Comparison of ENCODE assay signal across 23 cellular contexts in the genomic region with DNA sequence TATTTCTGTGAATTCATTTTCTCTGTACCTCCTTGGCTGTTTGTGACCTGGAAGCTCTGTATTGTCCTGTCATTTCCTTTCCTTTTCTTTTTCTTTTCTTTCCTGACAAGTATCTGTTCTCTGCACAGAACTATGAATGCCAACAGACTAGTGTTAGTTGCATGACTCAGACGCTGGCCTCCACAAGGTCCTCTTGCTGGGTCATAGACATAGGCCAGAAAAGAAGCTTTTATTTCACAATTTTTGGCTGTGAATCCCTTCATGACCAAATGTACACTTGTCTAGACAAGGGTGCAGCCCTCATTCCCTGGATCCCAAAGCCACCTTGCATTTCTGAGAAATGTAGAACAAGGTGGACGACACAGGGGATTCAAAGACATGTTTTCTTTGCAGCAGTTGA.
DNase-seq lines count a peak whose midpoint lies in the region; ATAC-seq and TF ChIP-seq lines count a peak whose summit lies in the region.
"Had no signal": no experiment of that assay in that cellular context is flagged by ENCODE, and none has a peak within 500 bp of the region (broad histone marks: within the 10 kb centered on the region; RNA-seq: fewer than 3 reads in every experiment).

No MANE protein-coding gene starts in this region.

- H3K27ac Mint-ChIP-seq in MCF 10A (ENCODE audit: low read depth, unreplicated experiment) (no peak overlapping the region), T-helper 17 cell (no peak overlapping the region)
- H3K27ac Mint-ChIP-seq in activated CD4-positive, alpha-beta memory T cell treated with anti-CD3 and anti-CD28 coated beads for 36 hours, result no peak overlapping the region
- H3K27ac Mint-ChIP-seq: activated naive CD8-positive, alpha-beta T cell; progenitor cell of endocrine pancreas had no signal

- no peaks in the 10 kb centered on the region for H3K9me3 ChIP-seq in breast epithelium
- H3K9me3 ChIP-seq in heart right ventricle, result no peaks in the 10 kb centered on the region
- no peaks in the 10 kb centered on the region for H3K9me3 ChIP-seq in T-helper 17 cell (ENCODE audit: control insufficient read depth, low read length, poor library complexity, severe bottlenecking)
- H3K9me3 ChIP-seq: BLaER1, upper lobe of left lung had no signal

- H3K4me3 ChIP-seq in breast epithelium (no peak overlapping the region), cardiac fibroblast (replicated peaks in 1 of 2; ENCODE audit: low read depth in 2 of 2, low read length in 2 of 2) (no peak overlapping the region), heart right ventricle (no peak overlapping the region)
- H3K4me3 ChIP-seq: BLaER1, cardiac muscle cell, dorsolateral prefrontal cortex, smooth muscle cell, upper lobe of left lung had no signal

- H3K9me3 Mint-ChIP-seq in MCF 10A (ENCODE audit: unreplicated experiment), result no peaks in the 10 kb centered on the region
- H3K9me3 Mint-ChIP-seq in activated CD4-positive, alpha-beta memory T cell treated with anti-CD3 and anti-CD28 coated beads for 36 hours, result no peaks in the 10 kb centered on the region
- H3K9me3 Mint-ChIP-seq: neural crest cell had no signal

- TF ChIP-seq POLR2A in breast epithelium (IDR thresholded peaks at IDR 0.05), result no peak

- no TSS peak for BruUV-seq in MCF 10A (replicated peaks; lab: Mats Ljungman, UMichigan)

- POLR2A ChIA-PET in MCF 10A (lab: Yijun Ruan, JAX), result interaction anchor here (0.5 to 1.1 kb wide), 4 partner anchors 11 to 1655 kb away, joined by 3 read pairs; no protein-coding TSS in a partner anchor
- POLR2A ChIA-PET in activated CD4-positive, alpha-beta memory T cell treated with anti-CD3 and anti-CD28 coated beads for 36 hours (lab: Charles Lee), result no interaction called here

- no peaks in the 10 kb centered on the region for H3K27me3 ChIP-seq in breast epithelium
- H3K27me3 ChIP-seq in heart right ventricle, result no peaks in the 10 kb centered on the region
- H3K27me3 ChIP-seq: BLaER1, cardiac muscle cell, dorsolateral prefrontal cortex, upper lobe of left lung had no signal

- H3K27me3 Mint-ChIP-seq in MCF 10A (ENCODE audit: insufficient read depth, unreplicated experiment), result no peaks in the 10 kb centered on the region
- H3K27me3 Mint-ChIP-seq in activated CD4-positive, alpha-beta memory T cell treated with anti-CD3 and anti-CD28 coated beads for 36 hours, result no peaks in the 10 kb centered on the region
- H3K27me3 Mint-ChIP-seq in T-helper 17 cell, result peaks cover 31% of the 10 kb centered on the region
- H3K27me3 Mint-ChIP-seq: activated naive CD8-positive, alpha-beta T cell; progenitor cell of endocrine pancreas had no signal

- intact Hi-C loops in MCF 10A (cut with micrococcal nuclease) (no loop called here), breast epithelium (cut with DNase I; ENCODE audit: low total_unique reads) (no loop called here), heart right ventricle (cut with DNase I) (no loop called here)
- intact Hi-C loops in activated CD4-positive, alpha-beta memory T cell treated with anti-CD3 and anti-CD28 coated beads for 36 hours (cut with micrococcal nuclease), result no loop called here

- H3K27ac ChIP-seq in breast epithelium (no peak overlapping the region), heart right ventricle (no peak overlapping the region)
- H3K27ac ChIP-seq: BLaER1, cardiac muscle cell, dorsolateral prefrontal cortex, HL-60, upper lobe of left lung had no signal

- WGBS in heart right ventricle, 2 donors, result 63 to 71% methylated on average over 2 of the region's 2 CpGs

- TF ChIP-seq CTCF in MCF 10A (IDR thresholded peaks at IDR 0.05; ENCODE audit: unreplicated experiment) (no peak), breast epithelium (IDR thresholded peaks at IDR 0.05) (no peak), cardiac fibroblast (IDR thresholded peaks at IDR 0.05; ENCODE audit: low read depth, low read length) (no peak), heart right ventricle (IDR thresholded peaks at IDR 0.05) (no peak)

- DNase-seq in MCF 10A (ENCODE audit: unreplicated experiment) (peak; percentile 73), breast epithelium (ENCODE audit: low spot score in 2 of 2) (no peak), cardiac fibroblast (ENCODE audit: low read depth in 2 of 2) (peak; percentile 11 to 17), heart right ventricle (peak in 1 of 2 donors; percentile 14), SK-N-DZ (ENCODE audit: low spot score) (no peak), T-helper 17 cell (no peak), cerebellum (ENCODE audit: low spot score) (no peak)
- DNase-seq in activated CD4-positive, alpha-beta memory T cell treated with anti-CD3 and anti-CD28 coated beads for 36 hours, result no peak
- DNase-seq: 8988T; activated T-cell treated with anti-CD3 and anti-CD28 coated beads, Interleukin-2, amount 50 U/mL, for 48 hours; dorsolateral prefrontal cortex; glutamatergic neuron; NCI-H1436 treated with DMSO at 0.1 percent for 48 hours; NCI-H526 treated with DMSO at 0.1 percent for 48 hours; stimulated activated CD4-positive, alpha-beta T cell treated with anti-CD3 and anti-CD28 coated beads, Interleukin-4, amount 100 ng/mL, for 24 hours; upper lobe of left lung had no signal

- ATAC-seq in heart right ventricle, result peak in 5 of 8 donors; percentile 28 to 73 (median 53)
- ATAC-seq in T-helper 17 cell, result no peak

- CTCF ChIA-PET in MCF 10A (lab: Yijun Ruan, JAX), result interaction anchor here (0.6 to 1.8 kb wide), 2 partner anchors 11 to 29 kb away, joined by 3 read pairs; no protein-coding TSS in a partner anchor
- CTCF ChIA-PET in activated CD4-positive, alpha-beta memory T cell treated with anti-CD3 and anti-CD28 coated beads for 36 hours (lab: Charles Lee), result no interaction called here

- no peaks in the 10 kb centered on the region for H3K4me1 ChIP-seq in breast epithelium
- no peaks in the 10 kb centered on the region for H3K4me1 ChIP-seq in heart right ventricle
- H3K4me1 ChIP-seq: BLaER1, upper lobe of left lung had no signal

- H3K4me1 Mint-ChIP-seq in MCF 10A (ENCODE audit: insufficient read depth, unreplicated experiment) (peaks cover 6% of the 10 kb centered on the region), T-helper 17 cell (no peaks in the 10 kb centered on the region)
- H3K4me1 Mint-ChIP-seq in activated CD4-positive, alpha-beta memory T cell treated with anti-CD3 and anti-CD28 coated beads for 36 hours (ENCODE audit: low read depth), result no peaks in the 10 kb centered on the region

- no peaks in the 10 kb centered on the region for H3K36me3 ChIP-seq in breast epithelium
- no peaks in the 10 kb centered on the region for H3K36me3 ChIP-seq in heart right ventricle
- H3K36me3 ChIP-seq: BLaER1, cardiac muscle cell, upper lobe of left lung had no signal

- H3K36me3 Mint-ChIP-seq in MCF 10A (ENCODE audit: insufficient read depth, unreplicated experiment) (no peaks in the 10 kb centered on the region), T-helper 17 cell (ENCODE audit: low read depth) (no peaks in the 10 kb centered on the region)
- no peaks in the 10 kb centered on the region for H3K36me3 Mint-ChIP-seq in activated CD4-positive, alpha-beta memory T cell treated with anti-CD3 and anti-CD28 coated beads for 36 hours
- H3K36me3 Mint-ChIP-seq: activated naive CD8-positive, alpha-beta T cell had no signal

- H3K4me3 Mint-ChIP-seq in MCF 10A (ENCODE audit: unreplicated experiment) (no peak overlapping the region), T-helper 17 cell (no peak overlapping the region)
- H3K4me3 Mint-ChIP-seq in activated CD4-positive, alpha-beta memory T cell treated with anti-CD3 and anti-CD28 coated beads for 36 hours, result no peak overlapping the region
- H3K4me3 Mint-ChIP-seq: activated naive CD8-positive, alpha-beta T cell; neural crest cell had no signal

Comparison
In these comparisons a context has a peak if more than half of its experiments do, and no peak if none do; other contexts are left out.
1. DNase-seq: peak in MCF 10A (single experiment) and cardiac fibroblast (2 of 2); none in breast epithelium (0 of 2), SK-N-DZ (single experiment), activated CD4-positive, alpha-beta memory T cell treated with anti-CD3 and anti-CD28 coated beads for 36 hours (single experiment), T-helper 17 cell (0 of 3) and cerebellum (single experiment).